In the genomic region with DNA sequence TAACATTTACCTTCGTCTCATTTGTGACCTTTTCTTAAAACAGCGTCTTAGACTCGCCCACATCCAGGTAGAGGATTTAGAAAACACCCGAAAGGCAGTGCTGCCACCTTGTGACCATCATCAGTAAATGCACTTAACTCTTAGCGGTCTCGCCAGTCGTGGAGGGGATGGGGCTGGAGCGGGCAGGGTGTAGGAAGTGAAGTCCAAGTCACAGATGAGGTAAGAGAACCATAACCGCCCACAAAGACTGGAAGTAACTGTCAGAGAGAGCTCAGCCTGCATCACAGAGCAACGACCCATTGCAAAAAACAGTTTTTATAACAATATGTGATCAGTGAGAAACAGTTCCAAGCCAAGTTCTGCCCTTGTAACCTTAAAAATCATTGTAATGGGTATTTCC, we compare ENCODE assay signal across 8 cellular contexts. TPM values are rescaled to one million over a fixed set of nuclear protein-coding genes. Genes with fewer than 3 reads are reported as not detected.
DNase-seq lines count a peak whose midpoint lies in the region; ATAC-seq and TF ChIP-seq lines count a peak whose summit lies in the region.

No MANE protein-coding gene starts in this region.

- no peaks in the 10 kb centered on the region; the same call in 1 of the 2 replicates for H3K9me3 ChIP-seq in ES-I3 (ENCODE audit: control insufficient read depth, insufficient read depth, low read length)
- no peaks in the 10 kb centered on the region for H3K9me3 ChIP-seq in MM.1S (replicated peaks; ENCODE audit: insufficient read depth, low read length)
- no peaks in the 10 kb centered on the region for H3K9me3 ChIP-seq in vagina

- DNase-seq in MM.1S (peak; percentile 77), RWPE1 (ENCODE audit: low spot score) (peak; percentile 85), globus pallidus (ENCODE audit: low spot score) (peak; percentile 20), progenitor cell of endocrine pancreas (ENCODE audit: low spot score, unreplicated experiment) (peak; percentile 51), vagina (ENCODE audit: extremely low spot score in 2 of 2) (no peak)
- DNase-seq in activated T-helper 9 cell treated with anti-CD3 and anti-CD28 coated beads, Interleukin-2, amount 50 U/mL, for 16 hours (ENCODE audit: low read depth), result peak; percentile 54

- H3K4me1 Mint-ChIP-seq in progenitor cell of endocrine pancreas (ENCODE audit: low read depth), result no peaks in the 10 kb centered on the region

- H3K4me3 ChIP-seq in MM.1S (ENCODE audit: low read length) (no peak overlapping the region), vagina (no peak overlapping the region)

- no peaks in the 10 kb centered on the region for H3K36me3 Mint-ChIP-seq in progenitor cell of endocrine pancreas (ENCODE audit: insufficient read depth)

- H3K27ac ChIP-seq in MM.1S (ENCODE audit: low read length), result no peak overlapping the region
- no peak overlapping the region for H3K27ac ChIP-seq in RWPE1
- H3K27ac ChIP-seq in vagina, result no peak overlapping the region

- POLR2A ChIA-PET in RWPE1 (lab: Yijun Ruan, JAX; ENCODE audit: low non-redundant PET), result no interaction called here

- no peak overlapping the region for H3K4me3 Mint-ChIP-seq in progenitor cell of endocrine pancreas (ENCODE audit: low read depth)

- no peaks in the 10 kb centered on the region for H3F3A ChIP-seq in MM.1S (ENCODE audit: insufficient read depth, low read length)

- H3K27me3 ChIP-seq in MM.1S (replicated peaks; ENCODE audit: insufficient read depth, low read length) (peaks cover 82% of the 10 kb centered on the region), vagina (no peaks in the 10 kb centered on the region)

- ATAC-seq in GM21529 (IDR thresholded peaks at IDR 0.05; ENCODE audit: unreplicated experiment), result no peak

- no peaks in the 10 kb centered on the region for H3K36me3 ChIP-seq in ES-I3 (ENCODE audit: insufficient read depth, low read length)
- H3K36me3 ChIP-seq in MM.1S (replicated peaks; ENCODE audit: insufficient read depth, low read length), result no peaks in the 10 kb centered on the region
- H3K36me3 ChIP-seq in vagina, result no peaks in the 10 kb centered on the region

- H3K79me2 ChIP-seq in MM.1S (ENCODE audit: low read length), result no peaks in the 10 kb centered on the region

- TF ChIP-seq POLR2A in vagina (IDR thresholded peaks at IDR 0.05), result no peak

- H4K20me1 ChIP-seq in MM.1S (ENCODE audit: insufficient read depth, low read length), result no peaks in the 10 kb centered on the region

- peak overlapping the region; percentile 11; the same call in 1 of the 2 replicates for H3K4me2 ChIP-seq in MM.1S (ENCODE audit: low read depth, low read length)

- H3K9ac ChIP-seq in ES-I3 (ENCODE audit: low read depth, low read length) (peak overlapping the region; percentile 40; the same call in 1 of the 2 replicates), MM.1S (ENCODE audit: low read length) (no peak overlapping the region)

- intact Hi-C loops in vagina (cut with DNase I), result no loop called here

- TF ChIP-seq CTCF in MM.1S (IDR thresholded peaks at IDR 0.05; ENCODE audit: low read length), result peak; percentile 77
- TF ChIP-seq CTCF in RWPE1 (conservative IDR thresholded peaks at IDR 0.05; ENCODE audit: low read depth), result peak; percentile 84
- peak; percentile 76 for TF ChIP-seq CTCF in progenitor cell of endocrine pancreas (IDR thresholded peaks at IDR 0.05; ENCODE audit: unreplicated experiment)
- peak; percentile 34 to 61 (median 47) for TF ChIP-seq CTCF in vagina (IDR thresholded peaks at IDR 0.05)

- H3K27ac Mint-ChIP-seq in progenitor cell of endocrine pancreas, result no peak overlapping the region

- H3K4me1 ChIP-seq in ES-I3 (ENCODE audit: insufficient read depth, low read length) (no peaks in the 10 kb centered on the region), MM.1S (ENCODE audit: low read length) (0 out of 2 replicates have a peak, but pooled peaks cover 6% of the 10 kb centered on the region), vagina (no peaks in the 10 kb centered on the region)

- peaks cover 7% of the 10 kb centered on the region for H3K9me3 Mint-ChIP-seq in progenitor cell of endocrine pancreas (ENCODE audit: low read depth)

- CTCF ChIA-PET in RWPE1 (lab: Yijun Ruan, JAX), result interaction anchor here (0.6 to 2.3 kb wide), 9 partner anchors 10 to 232 kb away, joined by 3 to 23 read pairs (median 4); no protein-coding TSS in a partner anchor

- H3K9me2 ChIP-seq in MM.1S (replicated peaks; ENCODE audit: insufficient read depth, low read length), result no peaks in the 10 kb centered on the region

- H3K27me3 Mint-ChIP-seq in progenitor cell of endocrine pancreas, result peaks cover 45% of the 10 kb centered on the region

- H2AFZ ChIP-seq in MM.1S (ENCODE audit: low read length), result no peak overlapping the region

RNA-seq across cellular contexts. Expression of gene CEACAM3, which starts 10.7 kb away (rescaled TPM):
- total RNA-seq in progenitor cell of endocrine pancreas, result not detected in 2 replicates
- total RNA-seq in vagina, result not detected

RNA-seq across cellular contexts. Expression of gene CEACAM6, which starts 30.3 kb away (rescaled TPM):
- 0.19 and 0.31 TPM in 2 replicates for total RNA-seq in progenitor cell of endocrine pancreas
- total RNA-seq in vagina, result 6.9 TPM

RNA-seq across cellular contexts. Expression of gene LYPD4, which starts 58.8 kb away (rescaled TPM):
- total RNA-seq in progenitor cell of endocrine pancreas (not detected in 2 replicates), vagina (not detected)

RNA-seq across cellular contexts. Expression of gene DMRTC2, which starts 59.2 kb away (rescaled TPM):
- total RNA-seq in progenitor cell of endocrine pancreas (not detected in 2 replicates), vagina (not detected)

Comparison
In these comparisons a context has a peak if more than half of its experiments do, and no peak if none do; other contexts are left out.
1. DNase-seq: peak in MM.1S (single experiment), RWPE1 (single experiment), activated T-helper 9 cell treated with anti-CD3 and anti-CD28 coated beads, Interleukin-2, amount 50 U/mL, for 16 hours (single experiment), globus pallidus (single experiment) and progenitor cell of endocrine pancreas (single experiment); none in vagina (0 of 2).
2. Peak in every context shown above with its lines, with median percentiles within 50 percentile points of each other: CTCF ChIP-seq.